27 cellular contexts compared by ENCODE assay signal in the genomic region with DNA sequence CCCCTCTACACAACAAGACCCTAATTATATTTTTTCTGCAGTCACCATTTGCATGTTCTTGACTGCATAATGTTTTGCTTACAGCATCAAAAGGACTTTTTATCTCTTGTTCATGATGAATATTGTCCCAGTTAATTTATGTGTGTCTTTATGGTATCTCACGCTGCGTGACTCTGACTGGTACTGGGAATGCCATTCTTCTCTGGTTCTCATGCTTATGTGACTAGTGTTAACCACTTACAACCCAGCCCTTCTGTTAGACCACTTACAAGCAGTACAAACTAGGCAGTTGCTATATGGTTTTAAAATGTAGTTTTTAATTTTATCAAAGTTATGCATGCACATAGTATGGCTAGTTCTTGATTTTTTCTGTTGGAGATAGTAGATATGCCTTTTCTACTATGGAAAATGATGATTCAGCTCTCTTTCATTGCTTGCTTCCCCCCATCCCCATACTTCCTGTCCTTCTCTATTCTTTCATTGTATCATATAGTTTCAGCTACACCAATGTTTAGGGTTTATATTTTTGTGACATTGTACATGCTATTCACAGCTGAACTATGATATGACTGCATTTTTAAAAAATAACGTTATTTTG. TPM values are rescaled to one million over a fixed set of nuclear protein-coding genes. Genes with fewer than 3 reads are reported as not detected.
DNase-seq lines count a peak whose midpoint lies in the region; ATAC-seq and TF ChIP-seq lines count a peak whose summit lies in the region.
"Had no signal": no experiment of that assay in that cellular context is flagged by ENCODE, and none has a peak within 500 bp of the region (broad histone marks: within the 10 kb centered on the region; RNA-seq: fewer than 3 reads in every experiment).

No MANE protein-coding gene starts in this region.

- H3K36me3 ChIP-seq in left ventricle myocardium inferior (peaks cover 30% of the 10 kb centered on the region), adipocyte (ENCODE audit: control insufficient read depth, insufficient read depth, low read length, severe bottlenecking) (peaks cover 13% of the 10 kb centered on the region), mesenchymal stem cell (ENCODE audit: control insufficient read depth in 1 of 2, insufficient read depth in 2 of 2, low read depth in 1 of 2, low read length in 2 of 2) (peaks cover 11 to 23% of the 10 kb centered on the region in 2 experiments)
- H3K36me3 ChIP-seq: neutrophil, prostate gland had no signal

- H2BK120ac ChIP-seq in mesenchymal stem cell (ENCODE audit: low read depth, low read length), result no peak overlapping the region

- H4K8ac ChIP-seq in mesenchymal stem cell (ENCODE audit: low read length), result no peak overlapping the region

- TF ChIP-seq CTCF in left ventricle myocardium inferior (IDR thresholded peaks at IDR 0.05; ENCODE audit: borderline replicate concordance), result no peak

- H3K27me3 ChIP-seq in left ventricle myocardium inferior (ENCODE audit: low read depth), result no peaks in the 10 kb centered on the region
- no peaks in the 10 kb centered on the region for H3K27me3 ChIP-seq in adipocyte (replicated peaks; ENCODE audit: control insufficient read depth, insufficient read depth, low read length)
- H3K27me3 ChIP-seq in mesenchymal stem cell (ENCODE audit: control insufficient read depth in 1 of 2, insufficient read depth in 1 of 2, low read length in 2 of 2), result no peaks in the 10 kb centered on the region
- H3K27me3 ChIP-seq: neutrophil had no signal

- DNase-seq in left ventricle myocardium inferior, result no peak
- no peak for DNase-seq in left ventricle myocardium superior
- DNase-seq in adipocyte (ENCODE audit: low read depth), result no peak
- DNase-seq in mesenchymal stem cell, result peak; percentile 50
- no peak for DNase-seq in stimulated activated CD4-positive, alpha-beta T cell treated with anti-CD3 and anti-CD28 coated beads, Interleukin-12 subunit alpha, Interleukin-12 subunit beta, amount 100 ng/mL, for 4 hours
- DNase-seq: activated CD4-positive, alpha-beta T cell treated with anti-CD3 and anti-CD28 coated beads, Interleukin-2, amount 10 ng/mL, durations not matched to agents 24 days and 14 days; activated naive CD4-positive, alpha-beta T cell; activated T-cell treated with anti-CD3 and anti-CD28 coated beads, Interleukin-2, amount 50 U/mL, for 48 hours; amniotic stem cell; C1 segment of cervical spinal cord; COR-L47; DMS79 treated with DMSO at 0.1 percent for 48 hours; effector memory CD4-positive, alpha-beta T cell; foreskin melanocyte; GF-D8; hypothalamus; immature natural killer cell; NCI-H1092; NCI-H1694 treated with DMSO at 0.1 percent for 48 hours; NCI-H524; SIG-M5 had no signal

- no peak overlapping the region for H3K14ac ChIP-seq in mesenchymal stem cell (ENCODE audit: low read length in 2 of 2)

- H2BK15ac ChIP-seq in mesenchymal stem cell (ENCODE audit: low read depth, poor library complexity, severe bottlenecking), result no peak overlapping the region

- intact Hi-C loops in left ventricle myocardium inferior (cut with micrococcal nuclease), result no loop called here
- intact Hi-C loops in left ventricle myocardium superior (cut with micrococcal nuclease), result no loop called here

- peaks cover 14% of the 10 kb centered on the region for H3K79me1 ChIP-seq in mesenchymal stem cell (replicated peaks; ENCODE audit: low read length, poor library complexity, severe bottlenecking)

- no peak overlapping the region for H2BK5ac ChIP-seq in mesenchymal stem cell (ENCODE audit: low read depth, low read length, poor library complexity, severe bottlenecking)

- no peak overlapping the region for H3K18ac ChIP-seq in mesenchymal stem cell (ENCODE audit: low read depth in 1 of 2, low read length in 2 of 2)

- H3K4me1 ChIP-seq in left ventricle myocardium inferior (peaks cover 61% of the 10 kb centered on the region), adipocyte (ENCODE audit: control insufficient read depth, insufficient read depth, low read length) (peaks cover 47% of the 10 kb centered on the region), mesenchymal stem cell (ENCODE audit: control insufficient read depth, insufficient read depth, low read depth, low read length) (peaks cover 5% of the 10 kb centered on the region)

- H3K4me2 ChIP-seq in mesenchymal stem cell (ENCODE audit: low read length, poor library complexity, severe bottlenecking), result no peak overlapping the region

- no peak overlapping the region for H3K23ac ChIP-seq in mesenchymal stem cell (ENCODE audit: low read length in 2 of 2)

- H2BK12ac ChIP-seq in mesenchymal stem cell (ENCODE audit: low read length in 2 of 2), result no peak overlapping the region

- peak overlapping the region; percentile 74 for H3K27ac ChIP-seq in left ventricle myocardium inferior (replicated peaks)
- no peak overlapping the region for H3K27ac ChIP-seq in mesenchymal stem cell (ENCODE audit: low read length, poor library complexity, severe bottlenecking)
- H3K27ac ChIP-seq: coronary artery, neutrophil, prostate gland had no signal

- H2AFZ ChIP-seq in mesenchymal stem cell (ENCODE audit: low read depth, low read length), result no peak overlapping the region

- WGBS in mesenchymal stem cell, result 90% methylated on average over 2 of the region's 3 CpGs

- H3K9me3 ChIP-seq in left ventricle myocardium inferior (replicated peaks) (no peaks in the 10 kb centered on the region), adipocyte (ENCODE audit: control insufficient read depth, low read length) (no peaks in the 10 kb centered on the region), mesenchymal stem cell (ENCODE audit: control insufficient read depth, low read length) (no peaks in the 10 kb centered on the region)
- H3K9me3 ChIP-seq: neutrophil, prostate gland had no signal

- no peak for ATAC-seq in left ventricle myocardium superior
- no peak for ATAC-seq in HG03175 (IDR thresholded peaks at IDR 0.05; ENCODE audit: unreplicated experiment)
- ATAC-seq in GM18909 (IDR thresholded peaks at IDR 0.05; ENCODE audit: poor library complexity, unreplicated experiment), result no peak
- ATAC-seq: Panc1 had no signal

- no peak overlapping the region for H4K91ac ChIP-seq in mesenchymal stem cell (ENCODE audit: low read length)

- no peak overlapping the region for H3K4ac ChIP-seq in mesenchymal stem cell (ENCODE audit: low read depth in 1 of 2, low read length in 2 of 2)

- H3K9ac ChIP-seq in adipocyte (ENCODE audit: low read length) (peak overlapping the region; percentile 60), mesenchymal stem cell (ENCODE audit: low read length) (peak overlapping the region; percentile 90)

- H2AK5ac ChIP-seq in mesenchymal stem cell (ENCODE audit: low read length, severe bottlenecking), result no peak overlapping the region

- H3K4me3 ChIP-seq in left ventricle myocardium inferior, result no peak overlapping the region
- no peak overlapping the region for H3K4me3 ChIP-seq in adipocyte (ENCODE audit: low read length)
- no peak overlapping the region for H3K4me3 ChIP-seq in mesenchymal stem cell (ENCODE audit: insufficient read depth in 1 of 2, low read depth in 1 of 2, low read length in 2 of 2)
- H3K4me3 ChIP-seq: coronary artery, prostate gland had no signal

RNA-seq across cellular contexts. Expression of a gene that starts 24.9 kb away (rescaled TPM):
- total RNA-seq in left ventricle myocardium inferior (308 TPM), left ventricle myocardium superior (377 TPM)
- polyA plus RNA-seq in mesenchymal stem cell (2013, experiment 1 of 2), result 47.8 TPM
- polyA plus RNA-seq in mesenchymal stem cell (2013, experiment 2 of 2), result 48.5 TPM

RNA-seq across cellular contexts. Expression of a gene that starts 25.3 kb away (rescaled TPM):
- 28.9 TPM for total RNA-seq in left ventricle myocardium inferior
- total RNA-seq in left ventricle myocardium superior, result 24.6 TPM
- 15.2 TPM for polyA plus RNA-seq in mesenchymal stem cell (2013, experiment 1 of 2)
- 15.9 TPM for polyA plus RNA-seq in mesenchymal stem cell (2013, experiment 2 of 2)
